Comparison of ENCODE assay signal across 1 cellular context in the genomic region with DNA sequence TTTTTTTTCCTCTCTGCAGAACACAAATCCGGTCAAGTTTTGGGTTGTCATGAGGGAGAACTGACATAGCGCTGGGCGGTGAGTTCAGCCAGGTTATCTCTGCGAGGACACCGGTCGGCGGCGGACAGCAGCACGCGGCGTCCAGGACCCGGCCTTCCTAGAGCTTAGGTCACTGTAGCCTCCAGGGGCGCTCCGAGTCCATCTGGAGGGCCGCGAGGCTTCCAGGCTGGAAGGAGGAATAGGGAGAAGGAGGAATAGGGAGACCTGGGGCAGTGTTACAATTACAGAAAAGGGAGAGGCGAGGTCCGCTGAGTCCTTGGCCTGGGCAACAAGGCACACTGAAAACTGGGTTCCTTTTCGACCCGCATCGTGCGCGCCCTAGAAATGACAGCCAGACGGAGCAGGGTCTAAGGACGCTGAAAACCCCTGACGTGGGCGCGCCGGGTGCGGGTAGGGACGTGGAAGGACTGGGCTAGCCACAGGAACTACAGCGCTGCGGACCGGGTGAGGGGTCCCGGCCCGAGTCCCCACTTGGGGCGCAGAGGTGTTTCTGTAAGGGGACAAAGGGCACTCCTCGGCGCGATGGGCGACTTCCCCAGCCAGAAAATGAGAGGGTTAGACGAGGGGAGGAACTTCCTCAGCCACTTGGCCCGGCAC.
TF ChIP-seq lines count a peak whose summit lies in the region.

No MANE protein-coding gene starts in this region.

TF ChIP-seq in SK-N-SH treated with all-trans-retinoic acid at 6 μM for 48 hours, 23 proteins besides CTCF, POLR2A, EP300 and RAD21 (continued from another document):
- TF ChIP-seq PATZ1 (CRISPR knock-in tag; IDR thresholded peaks at IDR 0.05; ENCODE audit: borderline replicate concordance), result no peak
